ENCODE assay signal across 1 cellular context in the genomic region with DNA sequence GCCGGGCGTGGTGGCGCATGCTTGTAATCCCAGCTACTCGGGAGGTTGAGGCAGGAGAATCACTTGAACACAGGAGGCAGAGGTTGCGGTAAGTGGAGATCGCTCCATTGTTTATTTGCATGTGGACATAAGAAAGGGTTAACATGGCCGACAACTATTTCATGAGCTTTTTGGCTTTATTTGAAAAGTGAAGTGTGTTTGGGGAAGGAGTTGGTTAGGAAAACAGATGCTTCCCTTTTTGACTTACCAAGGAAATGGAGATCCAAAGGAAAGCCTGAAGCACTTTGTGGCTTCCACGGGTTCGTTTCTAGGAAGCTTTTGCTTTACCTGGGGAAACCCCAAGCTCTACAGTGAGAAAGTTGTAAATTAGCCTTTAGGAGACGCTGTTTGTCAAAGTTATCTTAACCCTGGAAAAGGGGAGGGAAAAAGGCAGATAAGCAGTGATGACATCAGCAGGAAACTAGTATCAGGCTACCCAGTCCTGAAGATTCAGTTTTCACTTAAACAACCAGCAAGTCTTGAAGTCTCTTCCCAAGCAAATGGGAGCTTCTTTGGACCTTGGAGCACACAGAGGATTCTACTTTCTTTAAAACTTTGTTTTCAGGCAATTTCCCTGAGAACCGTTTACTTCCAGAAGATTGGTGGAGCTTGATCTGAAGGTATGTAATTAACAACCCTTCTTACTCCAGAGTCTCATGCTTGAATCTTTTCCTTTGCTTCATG.
TF ChIP-seq lines count a peak whose summit lies in the region.

Gene CASP10, plus strand, starts transcription at position 492 of the 723 bp plus-strand sequence. CDS start 2,637 bp downstream, outside the sequence.

TF ChIP-seq in HepG2, 621 proteins besides CTCF, POLR2A, EP300 and RAD21 (continued from another document and continues in another):
- TF ChIP-seq REST (IDR thresholded peaks at IDR 0.05; ENCODE audit: borderline replicate concordance in 1 of 2, low read depth in 1 of 2, low read length in 2 of 2) (no peak), ZNF879 (CRISPR knock-in tag; IDR thresholded peaks at IDR 0.05) (no peak), ZNF878 (CRISPR knock-in tag; IDR thresholded peaks at IDR 0.05) (no peak; the same call in 1 of the 2 replicates), MED1 (CRISPR knock-in tag; IDR thresholded peaks at IDR 0.05) (peak; percentile 80), ZNF235 (CRISPR knock-in tag; IDR thresholded peaks at IDR 0.05; ENCODE audit: borderline replicate concordance) (no peak), MLXIP (CRISPR knock-in tag; IDR thresholded peaks at IDR 0.05; ENCODE audit: borderline replicate concordance) (no peak; the same call in 1 of the 2 replicates), MIER3 (CRISPR knock-in tag; IDR thresholded peaks at IDR 0.05; ENCODE audit: borderline replicate concordance) (peak; percentile 31; the same call in 1 of the 2 replicates), KAT8 (CRISPR knock-in tag; IDR thresholded peaks at IDR 0.05) (peak; percentile 90), TCF7L2 (IDR thresholded peaks at IDR 0.05; ENCODE audit: low read depth, low read length) (no peak), ZNF616 (CRISPR knock-in tag; IDR thresholded peaks at IDR 0.05; ENCODE audit: low read depth) (no peak), ZNF781 (CRISPR knock-in tag; IDR thresholded peaks at IDR 0.05; ENCODE audit: borderline replicate concordance, not compliant biosample characterization) (no peak), ZNF792 (CRISPR knock-in tag; IDR thresholded peaks at IDR 0.05) (peak; percentile 56; the same call in 1 of the 2 replicates), ZNF83 (CRISPR knock-in tag; IDR thresholded peaks at IDR 0.05; ENCODE audit: borderline replicate concordance) (no peak), PPARG (CRISPR knock-in tag; conservative IDR thresholded peaks at IDR 0.05) (peak; percentile 57; the same call in 1 of the 2 replicates), CBX2 (IDR thresholded peaks at IDR 0.05; ENCODE audit: low read depth, low read length) (no peak), CBX2 (CRISPR knock-in tag; IDR thresholded peaks at IDR 0.05; ENCODE audit: low read depth) (no peak)
- TF ChIP-seq, protein P1, sequence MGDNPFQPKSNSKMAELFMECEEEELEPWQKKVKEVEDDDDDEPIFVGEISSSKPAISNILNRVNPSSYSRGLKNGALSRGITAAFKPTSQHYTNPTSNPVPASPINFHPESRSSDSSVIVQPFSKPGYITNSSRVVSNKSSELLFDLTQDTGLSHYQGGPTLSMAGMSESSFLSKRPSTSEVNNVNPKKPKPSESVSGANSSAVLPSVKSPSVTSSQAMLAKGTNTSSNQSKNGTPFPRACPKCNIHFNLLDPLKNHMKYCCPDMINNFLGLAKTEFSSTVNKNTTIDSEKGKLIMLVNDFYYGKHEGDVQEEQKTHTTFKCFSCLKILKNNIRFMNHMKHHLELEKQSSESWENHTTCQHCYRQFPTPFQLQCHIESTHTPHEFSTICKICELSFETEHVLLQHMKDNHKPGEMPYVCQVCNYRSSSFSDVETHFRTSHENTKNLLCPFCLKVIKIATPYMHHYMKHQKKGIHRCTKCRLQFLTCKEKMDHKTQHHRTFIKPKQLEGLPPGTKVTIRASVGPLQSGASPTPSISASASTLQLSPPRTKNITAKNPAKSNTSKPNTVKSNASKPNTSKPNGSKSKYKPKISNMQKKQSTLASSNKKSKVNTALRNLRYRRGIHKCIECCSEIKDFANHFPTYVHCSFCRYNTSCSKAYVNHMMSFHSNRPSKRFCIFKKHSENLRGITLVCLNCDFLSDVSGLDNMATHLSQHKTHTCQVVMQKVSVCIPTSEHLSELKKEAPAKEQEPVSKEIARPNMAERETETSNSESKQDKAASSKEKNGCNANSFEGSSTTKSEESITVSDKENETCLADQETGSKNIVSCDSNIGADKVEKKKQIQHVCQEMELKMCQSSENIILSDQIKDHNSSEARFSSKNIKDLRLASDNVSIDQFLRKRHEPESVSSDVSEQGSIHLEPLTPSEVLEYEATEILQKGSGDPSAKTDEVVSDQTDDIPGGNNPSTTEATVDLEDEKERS (CRISPR knock-in tag; IDR thresholded peaks at IDR 0.05), result peak; percentile 51; the same call in 1 of the 2 replicates
- TF ChIP-seq, protein P2, sequence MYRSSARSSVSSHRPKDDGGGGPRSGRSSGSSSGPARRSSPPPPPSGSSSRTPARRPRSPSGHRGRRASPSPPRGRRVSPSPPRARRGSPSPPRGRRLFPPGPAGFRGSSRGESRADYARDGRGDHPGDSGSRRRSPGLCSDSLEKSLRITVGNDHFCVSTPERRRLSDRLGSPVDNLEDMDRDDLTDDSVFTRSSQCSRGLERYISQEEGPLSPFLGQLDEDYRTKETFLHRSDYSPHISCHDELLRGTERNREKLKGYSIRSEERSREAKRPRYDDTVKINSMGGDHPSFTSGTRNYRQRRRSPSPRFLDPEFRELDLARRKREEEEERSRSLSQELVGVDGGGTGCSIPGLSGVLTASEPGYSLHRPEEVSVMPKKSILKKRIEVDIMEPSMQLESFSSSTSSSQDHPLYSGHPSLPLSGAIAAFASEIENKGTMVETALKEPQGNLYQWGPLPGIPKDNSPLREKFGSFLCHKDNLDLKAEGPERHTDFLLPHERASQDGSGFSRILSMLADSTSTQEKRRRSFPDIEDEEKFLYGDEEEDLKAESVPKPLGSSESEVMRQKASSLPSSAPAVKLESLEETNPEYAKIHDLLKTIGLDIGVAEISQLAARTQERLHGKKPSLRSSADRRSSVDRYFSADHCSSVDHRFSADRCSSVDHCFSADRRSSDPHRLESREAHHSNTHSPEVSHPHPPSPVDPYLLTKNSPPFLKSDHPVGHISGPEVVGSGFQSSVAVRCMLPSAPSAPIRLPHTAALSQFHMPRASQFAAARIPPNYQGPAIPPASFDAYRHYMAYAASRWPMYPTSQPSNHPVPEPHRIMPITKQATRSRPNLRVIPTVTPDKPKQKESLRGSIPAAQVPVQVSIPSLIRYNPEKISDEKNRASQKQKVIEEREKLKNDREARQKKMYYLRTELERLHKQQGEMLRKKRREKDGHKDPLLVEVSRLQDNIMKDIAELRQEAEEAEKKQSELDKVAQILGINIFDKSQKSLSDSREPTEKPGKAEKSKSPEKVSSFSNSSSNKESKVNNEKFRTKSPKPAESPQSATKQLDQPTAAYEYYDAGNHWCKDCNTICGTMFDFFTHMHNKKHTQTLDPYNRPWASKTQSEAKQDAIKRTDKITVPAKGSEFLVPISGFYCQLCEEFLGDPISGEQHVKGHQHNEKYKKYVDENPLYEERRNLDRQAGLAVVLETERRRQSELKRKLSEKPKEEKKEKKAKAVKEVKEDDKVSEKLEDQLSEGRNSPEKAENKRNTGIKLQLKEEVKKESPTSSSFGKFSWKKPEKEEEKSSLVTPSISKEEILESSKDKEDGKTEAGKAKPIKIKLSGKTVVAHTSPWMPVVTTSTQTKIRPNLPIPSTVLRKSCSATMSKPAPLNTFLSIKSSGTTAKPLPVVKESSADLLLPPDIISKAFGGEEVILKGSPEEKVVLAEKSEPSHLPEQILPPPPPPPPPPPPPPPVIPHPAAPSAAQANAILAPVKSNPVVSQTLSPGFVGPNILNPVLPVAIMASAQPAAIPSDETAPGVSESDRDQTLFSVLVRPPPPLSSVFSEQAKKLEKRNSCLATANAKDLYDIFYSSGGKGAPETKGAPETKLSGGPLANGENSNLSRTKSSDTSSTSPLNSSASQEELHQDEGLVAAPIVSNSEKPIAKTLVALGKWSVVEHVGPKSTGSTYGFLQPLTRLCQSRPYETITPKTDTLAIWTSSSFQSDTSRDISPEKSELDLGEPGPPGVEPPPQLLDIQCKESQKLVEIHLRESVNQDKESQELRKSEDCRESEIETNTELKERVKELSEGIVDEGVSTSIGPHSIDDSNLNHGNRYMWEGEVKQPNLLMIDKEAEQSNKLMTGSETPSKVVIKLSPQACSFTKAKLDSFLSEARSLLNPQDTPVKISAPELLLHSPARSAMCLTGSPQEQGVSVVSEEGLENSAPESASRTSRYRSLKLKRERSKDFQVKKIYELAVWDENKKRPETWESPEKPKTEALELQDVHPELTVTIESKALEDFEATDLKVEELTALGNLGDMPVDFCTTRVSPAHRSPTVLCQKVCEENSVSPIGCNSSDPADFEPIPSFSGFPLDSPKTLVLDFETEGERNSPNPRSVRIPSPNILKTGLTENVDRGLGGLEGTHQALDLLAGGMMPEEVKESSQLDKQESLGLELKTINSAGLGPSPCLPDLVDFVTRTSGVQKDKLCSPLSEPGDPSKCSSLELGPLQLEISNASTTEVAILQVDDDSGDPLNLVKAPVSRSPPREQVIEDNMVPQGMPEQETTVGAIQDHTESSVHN (CRISPR knock-in tag; IDR thresholded peaks at IDR 0.05), result no peak
- TF ChIP-seq, protein P3, sequence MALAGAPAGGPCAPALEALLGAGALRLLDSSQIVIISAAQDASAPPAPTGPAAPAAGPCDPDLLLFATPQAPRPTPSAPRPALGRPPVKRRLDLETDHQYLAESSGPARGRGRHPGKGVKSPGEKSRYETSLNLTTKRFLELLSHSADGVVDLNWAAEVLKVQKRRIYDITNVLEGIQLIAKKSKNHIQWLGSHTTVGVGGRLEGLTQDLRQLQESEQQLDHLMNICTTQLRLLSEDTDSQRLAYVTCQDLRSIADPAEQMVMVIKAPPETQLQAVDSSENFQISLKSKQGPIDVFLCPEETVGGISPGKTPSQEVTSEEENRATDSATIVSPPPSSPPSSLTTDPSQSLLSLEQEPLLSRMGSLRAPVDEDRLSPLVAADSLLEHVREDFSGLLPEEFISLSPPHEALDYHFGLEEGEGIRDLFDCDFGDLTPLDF (CRISPR knock-in tag; IDR thresholded peaks at IDR 0.05), result peak; percentile 50; the same call in 1 of the 2 replicates
- TF ChIP-seq, protein P4, sequence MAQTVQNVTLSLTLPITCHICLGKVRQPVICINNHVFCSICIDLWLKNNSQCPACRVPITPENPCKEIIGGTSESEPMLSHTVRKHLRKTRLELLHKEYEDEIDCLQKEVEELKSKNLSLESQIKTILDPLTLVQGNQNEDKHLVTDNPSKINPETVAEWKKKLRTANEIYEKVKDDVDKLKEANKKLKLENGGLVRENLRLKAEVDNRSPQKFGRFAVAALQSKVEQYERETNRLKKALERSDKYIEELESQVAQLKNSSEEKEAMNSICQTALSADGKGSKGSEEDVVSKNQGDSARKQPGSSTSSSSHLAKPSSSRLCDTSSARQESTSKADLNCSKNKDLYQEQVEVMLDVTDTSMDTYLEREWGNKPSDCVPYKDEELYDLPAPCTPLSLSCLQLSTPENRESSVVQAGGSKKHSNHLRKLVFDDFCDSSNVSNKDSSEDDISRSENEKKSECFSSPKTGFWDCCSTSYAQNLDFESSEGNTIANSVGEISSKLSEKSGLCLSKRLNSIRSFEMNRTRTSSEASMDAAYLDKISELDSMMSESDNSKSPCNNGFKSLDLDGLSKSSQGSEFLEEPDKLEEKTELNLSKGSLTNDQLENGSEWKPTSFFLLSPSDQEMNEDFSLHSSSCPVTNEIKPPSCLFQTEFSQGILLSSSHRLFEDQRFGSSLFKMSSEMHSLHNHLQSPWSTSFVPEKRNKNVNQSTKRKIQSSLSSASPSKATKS (CRISPR knock-in tag; IDR thresholded peaks at IDR 0.05), result peak; percentile 16; the same call in 1 of the 2 replicates
- TF ChIP-seq, protein P5, sequence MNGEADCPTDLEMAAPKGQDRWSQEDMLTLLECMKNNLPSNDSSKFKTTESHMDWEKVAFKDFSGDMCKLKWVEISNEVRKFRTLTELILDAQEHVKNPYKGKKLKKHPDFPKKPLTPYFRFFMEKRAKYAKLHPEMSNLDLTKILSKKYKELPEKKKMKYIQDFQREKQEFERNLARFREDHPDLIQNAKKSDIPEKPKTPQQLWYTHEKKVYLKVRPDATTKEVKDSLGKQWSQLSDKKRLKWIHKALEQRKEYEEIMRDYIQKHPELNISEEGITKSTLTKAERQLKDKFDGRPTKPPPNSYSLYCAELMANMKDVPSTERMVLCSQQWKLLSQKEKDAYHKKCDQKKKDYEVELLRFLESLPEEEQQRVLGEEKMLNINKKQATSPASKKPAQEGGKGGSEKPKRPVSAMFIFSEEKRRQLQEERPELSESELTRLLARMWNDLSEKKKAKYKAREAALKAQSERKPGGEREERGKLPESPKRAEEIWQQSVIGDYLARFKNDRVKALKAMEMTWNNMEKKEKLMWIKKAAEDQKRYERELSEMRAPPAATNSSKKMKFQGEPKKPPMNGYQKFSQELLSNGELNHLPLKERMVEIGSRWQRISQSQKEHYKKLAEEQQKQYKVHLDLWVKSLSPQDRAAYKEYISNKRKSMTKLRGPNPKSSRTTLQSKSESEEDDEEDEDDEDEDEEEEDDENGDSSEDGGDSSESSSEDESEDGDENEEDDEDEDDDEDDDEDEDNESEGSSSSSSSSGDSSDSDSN (CRISPR knock-in tag; IDR thresholded peaks at IDR 0.05), result no peak
